8 cellular contexts compared by ENCODE assay signal in the genomic region with DNA sequence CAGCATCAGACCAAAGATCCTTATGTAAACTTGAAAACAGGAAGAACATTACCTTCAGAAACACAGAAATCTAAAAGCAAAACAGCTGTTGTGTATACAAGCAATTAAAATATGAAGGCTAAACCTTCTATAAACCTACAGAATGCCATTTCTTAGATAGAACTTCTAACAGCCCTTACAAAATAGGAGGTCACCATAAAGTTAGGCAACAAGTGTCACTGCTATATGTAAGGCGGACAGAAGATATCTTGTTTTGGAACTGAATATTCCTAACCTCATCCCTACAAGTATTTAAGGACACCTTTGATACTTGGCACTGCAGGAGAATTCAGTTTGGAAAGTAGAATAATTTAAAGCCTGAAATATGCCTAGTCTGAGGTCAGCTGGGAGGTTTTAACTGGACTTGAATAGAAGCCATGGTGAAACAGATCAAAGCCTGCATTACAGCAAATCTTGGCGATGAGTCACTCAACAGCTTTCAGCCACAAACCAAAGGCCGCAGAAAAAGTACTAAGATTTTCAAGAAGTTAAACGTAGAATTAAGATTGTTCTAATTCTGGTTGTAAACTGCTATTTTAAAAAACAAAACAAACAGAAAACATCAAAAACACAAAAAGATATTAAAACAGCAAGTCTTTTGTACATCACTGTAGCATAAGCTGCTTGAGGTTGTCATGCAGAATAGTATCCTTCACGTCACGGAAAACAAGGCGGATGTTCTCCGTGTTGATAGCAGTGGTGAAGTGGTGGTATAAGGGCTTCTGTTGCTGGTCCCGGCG. TPM values are rescaled to one million over a fixed set of nuclear protein-coding genes. Genes with fewer than 3 reads are reported as not detected.
DNase-seq lines count a peak whose midpoint lies in the region; ATAC-seq, FAIRE-seq and TF ChIP-seq lines count a peak whose summit lies in the region.

No MANE protein-coding gene starts in this region.

- in situ Hi-C loops in HepG2 (cut with HindIII; ENCODE audit: extremely low pct_ligation_motif_present, low pct_unique_long_range_greater_than_20kb), result no loop called here

- H3K36me3 Mint-ChIP-seq in activated naive CD4-positive, alpha-beta T cell treated with anti-CD3 and anti-CD28 coated beads, Interleukin-2, amount 10 ng/mL, durations not matched to agents 7 days and 5 days, result peaks cover 62% of the 10 kb centered on the region

- TF ChIP-seq POLR2A in HepG2 (IDR thresholded peaks at IDR 0.05; ENCODE audit: insufficient read depth in 1 of 2, low read depth in 2 of 2, low read length in 2 of 2), result no peak

- H3K9me3 ChIP-seq in HepG2 (ENCODE audit: low read length), result no peaks in the 10 kb centered on the region
- H3K9me3 ChIP-seq in aorta (ENCODE audit: control insufficient read depth, low read length), result no peaks in the 10 kb centered on the region

- H2AFZ ChIP-seq in HepG2 (ENCODE audit: low read length), result no peak overlapping the region

- no peak overlapping the region for H3K4me2 ChIP-seq in HepG2 (ENCODE audit: low read depth, low read length)

- peaks cover 41% of the 10 kb centered on the region for H3K4me1 Mint-ChIP-seq in activated naive CD4-positive, alpha-beta T cell treated with anti-CD3 and anti-CD28 coated beads, Interleukin-2, amount 10 ng/mL, durations not matched to agents 7 days and 5 days

- no peak overlapping the region for H3K9ac ChIP-seq in HepG2 (ENCODE audit: insufficient read depth, low read depth, low read length)

- no peak for TF ChIP-seq EP300 in HepG2 (IDR thresholded peaks at IDR 0.05; ENCODE audit: low read depth in 2 of 2, low read length in 2 of 2)
- TF ChIP-seq EP300 in HepG2 (CRISPR knock-in tag; IDR thresholded peaks at IDR 0.05; ENCODE audit: borderline replicate concordance), result no peak

- ATAC-seq in HG02870 (IDR thresholded peaks at IDR 0.05; ENCODE audit: unreplicated experiment), result peak; percentile 63
- ATAC-seq in HepG2, result no peak
- no peak for ATAC-seq in aorta (ENCODE audit: low FRiP score)
- ATAC-seq in HG02571 (IDR thresholded peaks at IDR 0.05; ENCODE audit: unreplicated experiment), result no peak

- DNase-seq in BJ (ENCODE audit: low read depth), result peak; percentile 57
- peak; percentile 34 for DNase-seq in activated naive CD4-positive, alpha-beta T cell treated with anti-CD3 and anti-CD28 coated beads, Interleukin-2, amount 10 ng/mL, durations not matched to agents 7 days and 5 days
- DNase-seq in HepG2 (ENCODE audit: low spot score), result peak; percentile 28
- no peak for DNase-seq in islet precursor cell
- no peak for DNase-seq in aorta
- DNase-seq in NCI-H128 (lab: John Stamatoyannopoulos, UW; ENCODE audit: unreplicated experiment), result no peak

- intact Hi-C loops in HepG2 (cut with micrococcal nuclease; ENCODE audit: unreplicated experiment) (no loop called here), aorta (cut with DNase I) (no loop called here)

- no peak for FAIRE-seq in HepG2 (lab: Jason Lieb, UNC)

- POLR2A ChIA-PET in BJ (lab: Charles Lee), result no interaction called here
- POLR2A ChIA-PET in HepG2 (lab: Yijun Ruan, JAX), result no interaction called here

- H3K4me3 ChIP-seq in BJ (ENCODE audit: low read depth, low read length) (no peak overlapping the region), HepG2 (replicated peaks in 1 of 3; ENCODE audit: insufficient read depth in 1 of 3, low read depth in 2 of 3, low read length in 3 of 3) (no peak overlapping the region), aorta (ENCODE audit: low read length in 2 of 2) (no peak overlapping the region)

- H3K27ac ChIP-seq in HepG2 (ENCODE audit: extremely low read length, insufficient read depth, low read length) (no peak overlapping the region), aorta (ENCODE audit: low read depth in 1 of 2, low read length in 2 of 2) (no peak overlapping the region)

- H3K9me3 Mint-ChIP-seq in activated naive CD4-positive, alpha-beta T cell treated with anti-CD3 and anti-CD28 coated beads, Interleukin-2, amount 10 ng/mL, durations not matched to agents 7 days and 5 days, result no peaks in the 10 kb centered on the region

- TF ChIP-seq CTCF in BJ (IDR thresholded peaks at IDR 0.05; ENCODE audit: insufficient read depth, low read depth, low read length), result no peak
- no peak for TF ChIP-seq CTCF in HepG2 (CRISPR knock-in tag; IDR thresholded peaks at IDR 0.05)

- no peaks in the 10 kb centered on the region for H3K27me3 ChIP-seq in BJ (ENCODE audit: control insufficient read depth, insufficient read depth, low read length)
- no peaks in the 10 kb centered on the region for H3K27me3 ChIP-seq in HepG2 (ENCODE audit: control insufficient read depth in 1 of 2, insufficient read depth in 2 of 2, low read length in 2 of 2)
- H3K27me3 ChIP-seq in aorta (ENCODE audit: control insufficient read depth in 1 of 2, insufficient read depth in 2 of 2, low read length in 1 of 2), result no peaks in the 10 kb centered on the region

- BruUV-seq in HepG2 (replicated peaks; lab: Mats Ljungman, UMichigan), result no TSS peak

- H3K4me1 ChIP-seq in HepG2 (ENCODE audit: insufficient read depth, low read length) (peaks cover 38% of the 10 kb centered on the region), aorta (ENCODE audit: control insufficient read depth in 1 of 2, insufficient read depth in 2 of 2, low read length in 2 of 2) (peaks cover 2 to 9% of the 10 kb centered on the region in 2 donors)

- H3K27me3 Mint-ChIP-seq in activated naive CD4-positive, alpha-beta T cell treated with anti-CD3 and anti-CD28 coated beads, Interleukin-2, amount 10 ng/mL, durations not matched to agents 7 days and 5 days, result no peaks in the 10 kb centered on the region

- CTCF ChIA-PET in BJ (lab: Yijun Ruan, JAX), result interaction anchor here (0.8 to 0.9 kb wide), 2 partner anchors 122 to 186 kb away, joined by 3 to 4 read pairs; no protein-coding TSS in a partner anchor
- CTCF ChIA-PET in activated naive CD4-positive, alpha-beta T cell treated with anti-CD3 and anti-CD28 coated beads, Interleukin-2, amount 10 ng/mL, durations not matched to agents 7 days and 5 days (lab: Charles Lee), result interaction anchor here (0.6 to 1.0 kb wide), 3 partner anchors 9 to 28 kb away, joined by 3 read pairs; no protein-coding TSS in a partner anchor
- CTCF ChIA-PET in HepG2 (lab: Yijun Ruan, JAX; ENCODE audit: low intra/inter-chr PET ratio, low total read pairs), result no interaction called here

- no peaks in the 10 kb centered on the region for H4K20me1 ChIP-seq in HepG2 (ENCODE audit: insufficient read depth, low read length)

- 95% methylated on average over 10 of the region's 10 CpGs for WGBS in HepG2 (ENCODE audit: low lambda C conversion rate)
- 68 to 72% methylated on average over 10 of the region's 10 CpGs for WGBS in aorta, 2 donors

- TF ChIP-seq RAD21 in HepG2 (CRISPR knock-in tag; IDR thresholded peaks at IDR 0.05), result no peak

- H3K27ac Mint-ChIP-seq in activated naive CD4-positive, alpha-beta T cell treated with anti-CD3 and anti-CD28 coated beads, Interleukin-2, amount 10 ng/mL, durations not matched to agents 7 days and 5 days, result peak overlapping the region; percentile 45

- H3K4me3 Mint-ChIP-seq in activated naive CD4-positive, alpha-beta T cell treated with anti-CD3 and anti-CD28 coated beads, Interleukin-2, amount 10 ng/mL, durations not matched to agents 7 days and 5 days, result no peak overlapping the region

- no peaks in the 10 kb centered on the region for H3K36me3 ChIP-seq in BJ (ENCODE audit: control insufficient read depth, insufficient read depth, low read length)
- H3K36me3 ChIP-seq in HepG2 (replicated peaks in 1 of 2; ENCODE audit: control insufficient read depth in 1 of 2, insufficient read depth in 2 of 2, low read length in 2 of 2), result peaks cover 7 to 33% of the 10 kb centered on the region in 2 experiments; a peak in 4 of 5 replicates
- H3K36me3 ChIP-seq in aorta (ENCODE audit: control insufficient read depth in 1 of 2, insufficient read depth in 2 of 2, low read length in 1 of 2), result peaks cover 0 to 3% of the 10 kb centered on the region in 2 donors

- peaks cover 10% of the 10 kb centered on the region for H3K79me2 ChIP-seq in HepG2 (ENCODE audit: insufficient read depth, low read length)

TF ChIP-seq in HepG2, 621 proteins besides CTCF, POLR2A, EP300 and RAD21 (continues in another document):
- TF ChIP-seq FOSL2 (CRISPR knock-in tag; IDR thresholded peaks at IDR 0.05) (peak; percentile 74), RBM22 (optimal IDR thresholded peaks at IDR 0.05; ENCODE audit: low read length) (peak; percentile 3), ZNF224 (CRISPR knock-in tag; IDR thresholded peaks at IDR 0.05) (no peak), ZNF788 (CRISPR knock-in tag; IDR thresholded peaks at IDR 0.05; ENCODE audit: borderline replicate concordance) (no peak), ZNF7 (CRISPR knock-in tag; IDR thresholded peaks at IDR 0.05) (no peak)
- TF ChIP-seq, protein P1, sequence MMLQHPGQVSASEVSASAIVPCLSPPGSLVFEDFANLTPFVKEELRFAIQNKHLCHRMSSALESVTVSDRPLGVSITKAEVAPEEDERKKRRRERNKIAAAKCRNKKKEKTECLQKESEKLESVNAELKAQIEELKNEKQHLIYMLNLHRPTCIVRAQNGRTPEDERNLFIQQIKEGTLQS (CRISPR knock-in tag; IDR thresholded peaks at IDR 0.05), result no peak

RNA-seq across cellular contexts. Expression of a gene that starts 42.7 kb away (rescaled TPM):
- polyA plus RNA-seq in BJ (2011; rRNA removed) (18.8 and 36.5 TPM in 2 replicates), HepG2 (2011; rRNA removed) (23.7 and 31.0 TPM in 2 replicates), aorta (10 to 100 TPM; 13.6 to 26.5 TPM)
- polyA minus RNA-seq in BJ (2011; rRNA and poly(A)+ RNA removed), result 20.6 and 23.3 TPM in 2 replicates
- total RNA-seq in HepG2 (2016; rRNA removed; fragmentation: Illumina TruSeq; extraction: Trizol) (22.9 and 45.8 TPM in 2 replicates), aorta (10 to 100 TPM; 42.2 to 45.5 TPM)
- 8.3 and 10.6 TPM in 2 replicates for total RNA-seq in HepG2 (2016; cell fraction: cytosol; rRNA removed; fragmentation: Illumina TruSeq; extraction: Trizol; ENCODE audit: low read depth)
- total RNA-seq in HepG2 (2016; cell fraction: insoluble cytoplasmic fraction; rRNA removed; fragmentation: Illumina TruSeq; extraction: Trizol), result 22.8 and 43.0 TPM in 2 replicates
- 30.7 and 34.7 TPM in 2 replicates for total RNA-seq in HepG2 (2016; cell fraction: membrane; rRNA removed; fragmentation: Illumina TruSeq; extraction: Trizol)
- 21.1 and 24.0 TPM in 2 replicates for total RNA-seq in HepG2 (2016; cell fraction: nucleus; rRNA removed; fragmentation: Illumina TruSeq; extraction: Trizol)
- 13.2 and 21.5 TPM in 2 replicates for polyA plus RNA-seq in HepG2 (2011; cell fraction: cytosol; rRNA removed)
- 10.2 and 12.4 TPM in 2 replicates for polyA plus RNA-seq in HepG2 (2011; cell fraction: nucleus; rRNA removed)
- polyA plus RNA-seq in HepG2 (2012), result 26.8 and 27.3 TPM in 2 replicates
- polyA plus RNA-seq in HepG2 (2016; cell fraction: cytosol; fragmentation: Illumina TruSeq; extraction: Trizol; ENCODE audit: low read depth), result 3.4 and 3.6 TPM in 2 replicates
- polyA plus RNA-seq in HepG2 (2016; cell fraction: insoluble cytoplasmic fraction; fragmentation: Illumina TruSeq; extraction: Trizol; ENCODE audit: low read depth), result 41.0 and 43.8 TPM in 2 replicates
- polyA plus RNA-seq in HepG2 (2016; cell fraction: membrane; fragmentation: Illumina TruSeq; extraction: Trizol; ENCODE audit: low read depth), result 18.5 and 20.3 TPM in 2 replicates
- 24.4 and 25.6 TPM in 2 replicates for polyA plus RNA-seq in HepG2 (2016; cell fraction: nucleus; fragmentation: Illumina TruSeq; extraction: Trizol; ENCODE audit: insufficient read depth, low read depth)
- polyA minus RNA-seq in HepG2 (2011; rRNA and poly(A)+ RNA removed; ENCODE audit: low replicate concordance), result 21.9 and 29.7 TPM in 2 replicates
- 37.8 and 38.8 TPM in 2 replicates for polyA minus RNA-seq in HepG2 (2011; cell fraction: cytosol; rRNA and poly(A)+ RNA removed)
- 37.3 and 39.9 TPM in 2 replicates for polyA minus RNA-seq in HepG2 (2011; cell fraction: nucleus; rRNA and poly(A)+ RNA removed)

Comparison
In these comparisons a context has a peak if more than half of its experiments do, and no peak if none do; other contexts are left out.
1. DNase-seq: peak in BJ (single experiment), activated naive CD4-positive, alpha-beta T cell treated with anti-CD3 and anti-CD28 coated beads, Interleukin-2, amount 10 ng/mL, durations not matched to agents 7 days and 5 days (single experiment) and HepG2 (single experiment); none in islet precursor cell (single experiment), aorta (0 of 2) and NCI-H128 (single experiment).